8 cellular contexts compared by ENCODE assay signal in the genomic region with DNA sequence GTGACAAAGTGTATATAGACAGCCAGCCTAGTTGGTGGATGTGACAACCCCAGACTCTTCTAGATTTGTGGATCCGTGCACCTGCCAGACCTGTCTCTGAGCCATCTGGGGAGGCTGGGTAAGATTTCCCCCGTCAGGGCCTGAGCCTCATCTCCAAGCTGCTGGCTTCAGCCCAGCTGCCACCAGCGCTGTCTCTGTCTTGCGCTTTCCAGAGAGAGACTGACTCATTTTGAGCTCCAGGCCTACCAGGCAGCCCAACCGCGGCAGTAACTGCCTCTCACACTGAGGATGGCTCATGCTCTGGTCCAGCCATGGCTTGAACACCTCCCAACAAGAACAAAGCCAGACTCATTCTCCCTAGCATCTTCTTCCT. TPM values are rescaled to one million over a fixed set of nuclear protein-coding genes. Genes with fewer than 3 reads are reported as not detected.
A peak's percentile ranks its signal among the peaks of the same experiment; 100 is the strongest.
DNase-seq lines count a peak whose midpoint lies in the region; ATAC-seq and TF ChIP-seq lines count a peak whose summit lies in the region.

No MANE protein-coding gene starts in this region.

- peak overlapping the region; percentile 92; the same call in 1 of the 2 replicates for H3K9ac ChIP-seq in BLaER1

- H3K36me3 ChIP-seq in BLaER1 (peaks cover 51% of the 10 kb centered on the region), Panc1 (ENCODE audit: control insufficient read depth, insufficient read depth, low read length) (no peaks in the 10 kb centered on the region; the same call in 1 of the 2 replicates), brain microvascular endothelial cell (replicated peaks) (peaks cover 48% of the 10 kb centered on the region), ovary (no peaks in the 10 kb centered on the region)

- POLR2A ChIA-PET in Panc1 (lab: Charles Lee) (no interaction called here), HEK293T (lab: Yijun Ruan, JAX) (interaction anchor here (4.0 kb wide), 1 partner anchor 26 kb away, joined by 34 read pairs; the partner anchor contains the start of genes GRK4 and NOP14)

- TF ChIP-seq EP300 in ovary (IDR thresholded peaks at IDR 0.05) = no peak

- peaks cover 83% of the 10 kb centered on the region for H4K20me1 ChIP-seq in BLaER1

- H3K27me3 ChIP-seq in BLaER1 (no peaks in the 10 kb centered on the region), Panc1 (ENCODE audit: control insufficient read depth, insufficient read depth, low read length) (no peaks in the 10 kb centered on the region), brain microvascular endothelial cell (replicated peaks) (no peaks in the 10 kb centered on the region), ovary (no peaks in the 10 kb centered on the region)

- CTCF ChIA-PET in Panc1 (lab: Charles Lee) (no interaction called here), HEK293T (lab: Yijun Ruan, JAX) (interaction anchor here (1.2 kb wide), 1 partner anchor 15 kb away, joined by 3 read pairs; no protein-coding TSS in a partner anchor)

- intact Hi-C loops in Panc1 (cut with micrococcal nuclease; ENCODE audit: unreplicated experiment) = loop anchor here (10.0 kb wide), 2 partner anchors 142 to 172 kb away; partner anchors contain the start of gene SH3BP2
- intact Hi-C loops in ovary (cut with DNase I) = loop anchor here in 2 of 4 donors (10.0 kb wide), 3 partner anchors 92 to 402 kb away; partner anchors contain the start of genes ADD1 (in 1 of the 2) and FAM193A (in 1 of the 2)

- no peak overlapping the region for H3K27ac ChIP-seq in BLaER1
- H3K27ac ChIP-seq in Panc1 (ENCODE audit: low read length) = peak overlapping the region; percentile 89
- H3K27ac ChIP-seq in brain microvascular endothelial cell = peak overlapping the region; percentile 85
- no peak overlapping the region for H3K27ac ChIP-seq in ovary

- TF ChIP-seq POLR2A in ovary (IDR thresholded peaks at IDR 0.05) = no peak

- TF ChIP-seq CTCF in Panc1 (IDR thresholded peaks at IDR 0.05) (no peak), brain microvascular endothelial cell (IDR thresholded peaks at IDR 0.05; ENCODE audit: low read depth, low read length, missing control alignments) (no peak), ovary (IDR thresholded peaks at IDR 0.05) (no peak)

- no peak overlapping the region for H3K4me3 ChIP-seq in BLaER1
- H3K4me3 ChIP-seq in Panc1 (ENCODE audit: low read depth in 2 of 2, low read length in 2 of 2) = peak overlapping the region in 1 of 2 experiments; percentile 64; a peak in 2 of 4 replicates
- H3K4me3 ChIP-seq in brain microvascular endothelial cell (ENCODE audit: low read depth, low read length) = no peak overlapping the region
- H3K4me3 ChIP-seq in ovary = no peak overlapping the region

- H3K4me1 ChIP-seq in BLaER1 (peaks cover 58% of the 10 kb centered on the region), Panc1 (ENCODE audit: control insufficient read depth, insufficient read depth, low read length) (peaks cover 27% of the 10 kb centered on the region), ovary (ENCODE audit: insufficient read depth) (peaks cover 8% of the 10 kb centered on the region)

- H3K4me2 ChIP-seq in BLaER1 = peak overlapping the region; percentile 94

- H3K9me3 ChIP-seq in BLaER1 = no peaks in the 10 kb centered on the region
- H3K9me3 ChIP-seq in Panc1 (ENCODE audit: control insufficient read depth, insufficient read depth, low read depth, low read length) = no peaks in the 10 kb centered on the region
- H3K9me3 ChIP-seq in ovary = no peaks in the 10 kb centered on the region

- BruUV-seq in Panc1 (replicated peaks; lab: Mats Ljungman, UMichigan) = no TSS peak

- in situ Hi-C loops in Panc1 (cut with HindIII; ENCODE audit: low pct_unique_long_range_greater_than_20kb, low sequenced_read_pairs) = no loop called here
- in situ Hi-C loops in brain microvascular endothelial cell (cut with HindIII; ENCODE audit: low pct_ligation_motif_present, low sequenced_read_pairs) = no loop called here

- DNase-seq in Panc1 (ENCODE audit: low read depth, low spot score) = no peak
- DNase-seq in brain microvascular endothelial cell = peak; percentile 83
- DNase-seq in ovary = peak in 3 of 5 donors; percentile 24 to 44 (median 24)
- no peak for DNase-seq in HEK293T (ENCODE audit: extremely low spot score)
- DNase-seq in OCI-M1 (lab: John Stamatoyannopoulos, UW) = no peak
- no peak for DNase-seq in NCI-H446 treated with DMSO at 0.1 percent for 48 hours (lab: John Stamatoyannopoulos, UW)

- 81 to 84% (median 82%) methylated on average over 6 of the region's 6 CpGs for WGBS in ovary, 3 donors

- ATAC-seq in GM21447 (IDR thresholded peaks at IDR 0.05; ENCODE audit: unreplicated experiment) (peak; percentile 26), Panc1 (peak; percentile 3; the same call in 1 of the 2 replicates)

TF ChIP-seq in HEK293T, 16 proteins besides CTCF, POLR2A, EP300 and RAD21:
- TF ChIP-seq TARDBP (IDR thresholded peaks at IDR 0.05) = no peak
- TF ChIP-seq L3MBTL2 (conservative IDR thresholded peaks at IDR 0.05) = no peak
- TF ChIP-seq HDGF (IDR thresholded peaks at IDR 0.05; ENCODE audit: borderline replicate concordance) = no peak
- no peak for TF ChIP-seq FOXM1 (IDR thresholded peaks at IDR 0.05; ENCODE audit: borderline replicate concordance)
- no peak for TF ChIP-seq ZNF384 (IDR thresholded peaks at IDR 0.05)
- TF ChIP-seq CTBP1 (IDR thresholded peaks at IDR 0.05; ENCODE audit: borderline replicate concordance) = no peak
- no peak for TF ChIP-seq BHLHE40 (IDR thresholded peaks at IDR 0.05; ENCODE audit: borderline replicate concordance)
TF ChIP-seq in HEK293T: peak in this region for 0.

RNA-seq across cellular contexts. Expression of gene NOP14, which starts 26.4 kb away (rescaled TPM):
- total RNA-seq in Panc1 (2021; ENCODE audit: unreplicated experiment) (32.9 TPM), ovary (10 to 100 TPM; 13.6 to 39.7 (median 28.3) TPM)
- 26.3 TPM for polyA plus RNA-seq in Panc1 (2012; ENCODE audit: insufficient read length)
- 10 to 100 TPM; 18.3 to 30.9 TPM for polyA plus RNA-seq in ovary

RNA-seq across cellular contexts. Expression of gene GRK4, which starts 26.6 kb away (rescaled TPM):
- 2.5 TPM for total RNA-seq in Panc1 (2021; ENCODE audit: unreplicated experiment)
- polyA plus RNA-seq in Panc1 (2012; ENCODE audit: insufficient read length) = 2.1 TPM
- total RNA-seq in ovary = 10 to 100 TPM in 2 of 7 donors, 1 to 10 TPM in 5; 5.1 to 17.6 (median 6.9) TPM
- 1 to 10 TPM; 3.3 to 7.9 TPM for polyA plus RNA-seq in ovary

Comparison
In these comparisons a context has a peak if more than half of its experiments do, and no peak if none do; other contexts are left out.
1. H3K27ac ChIP-seq: peak in Panc1 (single experiment) and brain microvascular endothelial cell (single experiment); none in BLaER1 (single experiment) and ovary (0 of 2).
2. DNase-seq: peak in brain microvascular endothelial cell (single experiment) and ovary (3 of 5); none in Panc1 (single experiment), HEK293T (single experiment), OCI-M1 (single experiment) and NCI-H446 treated with DMSO at 0.1 percent for 48 hours (single experiment).